Comparison of ENCODE assay signal across 15 cellular contexts in the genomic region with DNA sequence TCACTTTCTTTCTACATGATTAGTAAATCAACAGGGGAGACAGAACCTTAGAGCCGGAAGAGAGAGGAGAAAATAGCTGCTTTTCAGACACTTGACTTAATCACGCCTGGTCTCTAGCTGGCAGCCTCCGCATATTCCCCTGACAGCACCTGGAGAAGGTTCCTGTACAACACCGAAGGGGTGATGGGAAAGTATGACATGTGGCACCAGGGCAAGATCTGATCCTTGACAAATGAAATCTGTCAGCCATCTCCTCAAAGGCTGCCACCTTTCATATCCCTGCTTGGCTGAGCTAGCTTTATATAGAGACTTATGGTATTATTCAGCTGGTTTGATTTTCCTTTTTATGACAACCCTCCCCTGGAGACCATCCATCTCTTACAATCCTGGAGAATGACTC.
DNase-seq lines count a peak whose midpoint lies in the region; ATAC-seq and TF ChIP-seq lines count a peak whose summit lies in the region.
"Had no signal": no experiment of that assay in that cellular context is flagged by ENCODE, and none has a peak within 500 bp of the region (broad histone marks: within the 10 kb centered on the region; RNA-seq: fewer than 3 reads in every experiment).

No MANE protein-coding gene starts in this region.

- H3K27me3 ChIP-seq in SK-N-SH (ENCODE audit: insufficient read depth) (no peaks in the 10 kb centered on the region), neuronal stem cell (ENCODE audit: control insufficient read depth in 3 of 3, insufficient read depth in 3 of 3, low read depth in 1 of 3, low read length in 3 of 3) (no peaks in the 10 kb centered on the region)

- DNase-seq in SK-N-SH, result no peak
- peak; percentile 16 for DNase-seq in NCI-H2227 treated with DMSO at 0.1 percent for 48 hours (lab: John Stamatoyannopoulos, UW)
- DNase-seq in neuronal stem cell (ENCODE audit: low spot score), result no peak
- DNase-seq in omental fat pad (ENCODE audit: low spot score), result no peak
- DNase-seq in cerebellum (ENCODE audit: low spot score), result no peak
- DNase-seq: C1 segment of cervical spinal cord; Calu3; CD4-positive, alpha-beta memory T cell; COR-L47; DMS53; DND-41; GM23248; H7; HCEC 1CT had no signal

- H3K4me3 ChIP-seq in SK-N-SH (ENCODE audit: low read depth in 2 of 2, low read length in 1 of 2) (no peak overlapping the region), neuronal stem cell (ENCODE audit: low read length in 2 of 2) (no peak overlapping the region)
- H3K4me3 ChIP-seq: GM23248 had no signal

- H3K36me3 ChIP-seq in SK-N-SH (replicated peaks in 1 of 2; ENCODE audit: control insufficient read depth in 1 of 2, insufficient read depth in 2 of 2, low read length in 1 of 2) (no peaks in the 10 kb centered on the region), neuronal stem cell (replicated peaks in 1 of 2; ENCODE audit: control insufficient read depth in 2 of 2, insufficient read depth in 2 of 2, low read length in 2 of 2) (no peaks in the 10 kb centered on the region)

- no peaks in the 10 kb centered on the region for H4K20me1 ChIP-seq in SK-N-SH (ENCODE audit: insufficient read depth)

- TF ChIP-seq RAD21 in SK-N-SH (IDR thresholded peaks at IDR 0.05; ENCODE audit: low read length), result no peak

- no peak for TF ChIP-seq EP300 in SK-N-SH (IDR thresholded peaks at IDR 0.05; ENCODE audit: borderline replicate concordance in 1 of 2, low read depth in 1 of 2, low read length in 1 of 2)

- H4K91ac ChIP-seq in neuronal stem cell (ENCODE audit: low read depth, low read length, poor library complexity), result no peak overlapping the region

- H3K4me1 ChIP-seq in SK-N-SH (ENCODE audit: control insufficient read depth in 1 of 2, insufficient read depth in 2 of 2, low read depth in 1 of 2, low read length in 1 of 2) (no peaks in the 10 kb centered on the region; a peak in 1 of 4 replicates), neuronal stem cell (ENCODE audit: control insufficient read depth in 2 of 2, insufficient read depth in 1 of 2, low read depth in 1 of 2, low read length in 2 of 2) (no peaks in the 10 kb centered on the region)

- H4K8ac ChIP-seq in neuronal stem cell (ENCODE audit: low read depth, low read length), result no peak overlapping the region

- no peak for TF ChIP-seq CTCF in SK-N-SH (IDR thresholded peaks at IDR 0.05)
- TF ChIP-seq CTCF in omental fat pad (IDR thresholded peaks at IDR 0.05), result no peak

- H2BK12ac ChIP-seq in neuronal stem cell (ENCODE audit: low read length), result no peak overlapping the region

- H2BK5ac ChIP-seq in neuronal stem cell (ENCODE audit: low read length), result no peak overlapping the region

- H2AFZ ChIP-seq in SK-N-SH (ENCODE audit: low read depth) (no peak overlapping the region), neuronal stem cell (ENCODE audit: low read length) (peak overlapping the region; percentile 50)
- H2AFZ ChIP-seq: GM23248 had no signal

- no peak overlapping the region for H3K4ac ChIP-seq in neuronal stem cell (ENCODE audit: low read length)

- no peak overlapping the region for H3K27ac ChIP-seq in SK-N-SH (ENCODE audit: low read depth in 2 of 2, low read length in 1 of 2)
- no peak overlapping the region for H3K27ac ChIP-seq in neuronal stem cell (replicated peaks; ENCODE audit: low read length)
- H3K27ac ChIP-seq: GM23248 had no signal

- CTCF ChIA-PET in SK-N-SH (lab: Yijun Ruan, JAX), result no interaction called here

- POLR2A ChIA-PET in SK-N-SH (lab: Yijun Ruan, JAX), result no interaction called here

- H2BK15ac ChIP-seq in neuronal stem cell (ENCODE audit: low read length), result no peak overlapping the region

- ATAC-seq in SK-N-SH treated with all-trans-retinoic acid at 6 μM for 48 hours, result peak; percentile 27; the same call in 1 of the 3 replicates
- no peak for ATAC-seq in omental fat pad (ENCODE audit: low FRiP score)

- no peak overlapping the region for H2AK5ac ChIP-seq in neuronal stem cell (ENCODE audit: low read depth, low read length)

- H3K9me2 ChIP-seq in SK-N-SH, result no peaks in the 10 kb centered on the region

- H3K14ac ChIP-seq in neuronal stem cell (ENCODE audit: low read length), result no peak overlapping the region

- no peaks in the 10 kb centered on the region for H3K79me2 ChIP-seq in SK-N-SH (ENCODE audit: insufficient read depth)

- no peaks in the 10 kb centered on the region for H3K79me1 ChIP-seq in neuronal stem cell (ENCODE audit: low read depth, low read length)

- H3K23ac ChIP-seq in neuronal stem cell (ENCODE audit: low read depth, low read length, poor library complexity), result no peak overlapping the region

- no peak overlapping the region for H3K18ac ChIP-seq in neuronal stem cell (ENCODE audit: low read length)

- H3K9me3 ChIP-seq in SK-N-SH (no peaks in the 10 kb centered on the region), neuronal stem cell (replicated peaks in 1 of 2; ENCODE audit: control insufficient read depth in 2 of 2, insufficient read depth in 1 of 2, low read depth in 1 of 2, low read length in 2 of 2) (no peaks in the 10 kb centered on the region)

- no peaks in the 10 kb centered on the region for H3F3A ChIP-seq in SK-N-SH (replicated peaks; ENCODE audit: insufficient read depth)

- no peak overlapping the region for H3K9ac ChIP-seq in SK-N-SH
- no peak overlapping the region for H3K9ac ChIP-seq in neuronal stem cell (ENCODE audit: low read depth, low read length, poor library complexity)
- H3K9ac ChIP-seq: GM23248 had no signal

- H2BK120ac ChIP-seq in neuronal stem cell (ENCODE audit: low read depth, low read length), result no peak overlapping the region

- H3K4me2 ChIP-seq in SK-N-SH (no peak overlapping the region), neuronal stem cell (ENCODE audit: insufficient read depth, low read length, poor library complexity, severe bottlenecking) (no peak overlapping the region)

- 65% methylated on average over 4 of the region's 4 CpGs for WGBS in SK-N-SH (ENCODE audit: low lambda C conversion rate)
- no CpG with 5 or more reads among the region's 4 CpGs for WGBS in neuronal stem cell (ENCODE audit: extremely low coverage in 2 of 2, insufficient read length in 2 of 2, insufficient replicate concordance in 1 of 2), 2 donors

TF ChIP-seq in SK-N-SH treated with all-trans-retinoic acid at 6 μM for 48 hours, 23 proteins besides CTCF, POLR2A, EP300 and RAD21:
- TF ChIP-seq ZNF8 (CRISPR knock-in tag; IDR thresholded peaks at IDR 0.05), result no peak
- peak; percentile 59 for TF ChIP-seq ISL1 (CRISPR knock-in tag; IDR thresholded peaks at IDR 0.05)
- no peak for TF ChIP-seq CSDC2 (CRISPR knock-in tag; IDR thresholded peaks at IDR 0.05)
- TF ChIP-seq ZFP3 (CRISPR knock-in tag; IDR thresholded peaks at IDR 0.05), result no peak
- TF ChIP-seq BACH2 (CRISPR knock-in tag; IDR thresholded peaks at IDR 0.05; ENCODE audit: borderline replicate concordance), result no peak
- no peak for TF ChIP-seq TOX (CRISPR knock-in tag; IDR thresholded peaks at IDR 0.05; ENCODE audit: borderline replicate concordance)

TF ChIP-seq in SK-N-SH, 30 proteins besides CTCF, POLR2A, EP300 and RAD21:
- no peak for TF ChIP-seq RFX5 (IDR thresholded peaks at IDR 0.05; ENCODE audit: low read length)
- no peak for TF ChIP-seq MEF2A (IDR thresholded peaks at IDR 0.05; ENCODE audit: borderline replicate concordance, low read depth)
- TF ChIP-seq, protein P1, sequence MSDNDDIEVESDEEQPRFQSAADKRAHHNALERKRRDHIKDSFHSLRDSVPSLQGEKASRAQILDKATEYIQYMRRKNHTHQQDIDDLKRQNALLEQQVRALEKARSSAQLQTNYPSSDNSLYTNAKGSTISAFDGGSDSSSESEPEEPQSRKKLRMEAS (IDR thresholded peaks at IDR 0.05; ENCODE audit: low read depth), result no peak
- TF ChIP-seq FOXM1 (IDR thresholded peaks at IDR 0.05; ENCODE audit: low read depth), result no peak
- no peak for TF ChIP-seq NFIC (IDR thresholded peaks at IDR 0.05; ENCODE audit: borderline replicate concordance)
- TF ChIP-seq RCOR1 (IDR thresholded peaks at IDR 0.05; ENCODE audit: low read length), result no peak
- TF ChIP-seq GABPA (IDR thresholded peaks at IDR 0.05; ENCODE audit: low read depth), result no peak
- TF ChIP-seq GATA2 (CRISPR knock-in tag; IDR thresholded peaks at IDR 0.05), result no peak
- no peak for TF ChIP-seq POLR2AphosphoS5 (IDR thresholded peaks at IDR 0.05; ENCODE audit: low read depth, low read length)
- TF ChIP-seq, protein P2, sequence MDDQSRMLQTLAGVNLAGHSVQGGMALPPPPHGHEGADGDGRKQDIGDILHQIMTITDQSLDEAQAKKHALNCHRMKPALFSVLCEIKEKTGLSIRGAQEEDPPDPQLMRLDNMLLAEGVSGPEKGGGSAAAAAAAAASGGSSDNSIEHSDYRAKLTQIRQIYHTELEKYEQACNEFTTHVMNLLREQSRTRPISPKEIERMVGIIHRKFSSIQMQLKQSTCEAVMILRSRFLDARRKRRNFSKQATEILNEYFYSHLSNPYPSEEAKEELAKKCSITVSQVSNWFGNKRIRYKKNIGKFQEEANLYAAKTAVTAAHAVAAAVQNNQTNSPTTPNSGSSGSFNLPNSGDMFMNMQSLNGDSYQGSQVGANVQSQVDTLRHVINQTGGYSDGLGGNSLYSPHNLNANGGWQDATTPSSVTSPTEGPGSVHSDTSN (IDR thresholded peaks at IDR 0.05), result no peak
- TF ChIP-seq SMC3 (IDR thresholded peaks at IDR 0.05; ENCODE audit: low read depth, low read length), result no peak
- no peak for TF ChIP-seq CHD2 (IDR thresholded peaks at IDR 0.05; ENCODE audit: low read length, partially characterized antibody)
- TF ChIP-seq, protein P3, sequence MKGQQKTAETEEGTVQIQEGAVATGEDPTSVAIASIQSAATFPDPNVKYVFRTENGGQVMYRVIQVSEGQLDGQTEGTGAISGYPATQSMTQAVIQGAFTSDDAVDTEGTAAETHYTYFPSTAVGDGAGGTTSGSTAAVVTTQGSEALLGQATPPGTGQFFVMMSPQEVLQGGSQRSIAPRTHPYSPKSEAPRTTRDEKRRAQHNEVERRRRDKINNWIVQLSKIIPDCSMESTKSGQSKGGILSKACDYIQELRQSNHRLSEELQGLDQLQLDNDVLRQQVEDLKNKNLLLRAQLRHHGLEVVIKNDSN (IDR thresholded peaks at IDR 0.05; ENCODE audit: borderline replicate concordance, low read depth), result no peak
- TF ChIP-seq SIN3A (IDR thresholded peaks at IDR 0.05; ENCODE audit: borderline replicate concordance, low read depth, low read length), result no peak
TF ChIP-seq in SK-N-SH: peak in this region for 0.
